In the genomic region with DNA sequence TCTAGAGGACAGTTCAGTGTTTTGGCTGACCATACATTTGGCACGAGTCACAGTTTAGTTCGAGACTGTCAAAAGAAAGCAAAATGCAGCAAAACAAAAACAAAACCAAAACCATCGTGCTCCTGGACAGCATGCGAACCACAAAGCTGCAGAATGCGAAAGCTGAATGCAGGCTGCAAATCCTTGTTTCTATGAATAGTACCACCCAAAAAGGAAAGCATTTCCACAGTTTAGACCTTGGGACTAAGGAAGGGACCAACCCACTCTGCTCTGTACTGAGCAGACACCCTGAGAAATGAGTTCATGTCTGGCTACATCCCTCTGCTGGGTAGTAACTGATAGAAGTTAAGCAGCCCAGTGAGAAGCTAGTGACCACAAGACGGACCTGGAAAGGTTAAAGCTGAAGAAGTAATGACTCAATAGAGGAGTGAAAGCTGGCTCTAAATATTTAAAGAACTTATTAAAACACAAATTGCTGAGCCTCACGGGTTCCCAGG, we compare ENCODE assay signal across 9 cellular contexts. TPM values are rescaled to one million over a fixed set of nuclear protein-coding genes. Genes with fewer than 3 reads are reported as not detected.
A peak's percentile ranks its signal among the peaks of the same experiment; 100 is the strongest.
DNase-seq lines count a peak whose midpoint lies in the region; ATAC-seq and TF ChIP-seq lines count a peak whose summit lies in the region.
"Had no signal": no experiment of that assay in that cellular context is flagged by ENCODE, and none has a peak within 500 bp of the region (broad histone marks: within the 10 kb centered on the region; RNA-seq: fewer than 3 reads in every experiment).

No MANE protein-coding gene starts in this region.

- peak overlapping the region; percentile 48; the same call in 1 of the 2 replicates for H3K27ac ChIP-seq in MM.1S (ENCODE audit: low read length)
- peak overlapping the region; percentile 15 to 97 (median 57) for H3K27ac ChIP-seq in gastroesophageal sphincter
- H3K27ac ChIP-seq: upper lobe of left lung had no signal

- H3K9me3 ChIP-seq in MM.1S (replicated peaks; ENCODE audit: insufficient read depth, low read length), result no peaks in the 10 kb centered on the region
- H3K9me3 ChIP-seq in gastroesophageal sphincter, result no peaks in the 10 kb centered on the region
- H3K9me3 ChIP-seq: upper lobe of left lung had no signal

- H3K4me2 ChIP-seq in MM.1S (ENCODE audit: low read depth, low read length), result peak overlapping the region; percentile 70

- no peak for TF ChIP-seq POLR2A in gastroesophageal sphincter (IDR thresholded peaks at IDR 0.05)

- TF ChIP-seq CTCF in BJ (IDR thresholded peaks at IDR 0.05; ENCODE audit: insufficient read depth, low read depth, low read length) (peak; percentile 6; the same call in 1 of the 2 replicates), MM.1S (IDR thresholded peaks at IDR 0.05; ENCODE audit: low read length) (no peak), gastroesophageal sphincter (IDR thresholded peaks at IDR 0.05) (no peak)

- DNase-seq in BJ (ENCODE audit: low read depth), result no peak
- peak; percentile 84 for DNase-seq in MM.1S
- DNase-seq in Right ventricle myocardium inferior (ENCODE audit: missing footprints), result no peak
- no peak for DNase-seq in NCI-H69 (lab: John Stamatoyannopoulos, UW)
- no peak for DNase-seq in stimulated activated CD8-positive, alpha-beta memory T cell treated with anti-CD3 and anti-CD28 coated beads, Interleukin-4, amount 100 ng/mL, for 48 hours
- DNase-seq: upper lobe of left lung had no signal

- no peaks in the 10 kb centered on the region for H4K20me1 ChIP-seq in MM.1S (ENCODE audit: insufficient read depth, low read length)

- intact Hi-C loops in Right ventricle myocardium inferior (cut with DNase I), result loop anchor here (5.0 kb wide), 1 partner anchor 1209 kb away; no protein-coding TSS in a partner anchor

- peak overlapping the region; percentile 48 for H2AFZ ChIP-seq in MM.1S (ENCODE audit: low read length)

- H3K4me3 ChIP-seq in BJ (ENCODE audit: low read depth, low read length) (no peak overlapping the region), MM.1S (ENCODE audit: low read length) (peak overlapping the region; percentile 53), gastroesophageal sphincter (peak overlapping the region; percentile 13 to 16)
- H3K4me3 ChIP-seq: upper lobe of left lung had no signal

- H3K79me2 ChIP-seq in MM.1S (ENCODE audit: low read length), result no peaks in the 10 kb centered on the region

- peaks cover 21% of the 10 kb centered on the region for H3K4me1 ChIP-seq in MM.1S (ENCODE audit: low read length)
- peaks cover 0 to 53% (median 5%) of the 10 kb centered on the region in 3 donors for H3K4me1 ChIP-seq in gastroesophageal sphincter

- H3K36me3 ChIP-seq in BJ (ENCODE audit: control insufficient read depth, insufficient read depth, low read length), result peaks cover 6% of the 10 kb centered on the region
- H3K36me3 ChIP-seq in MM.1S (replicated peaks; ENCODE audit: insufficient read depth, low read length), result no peaks in the 10 kb centered on the region
- H3K36me3 ChIP-seq in gastroesophageal sphincter, result peaks cover 0 to 15% of the 10 kb centered on the region in 2 donors
- H3K36me3 ChIP-seq: upper lobe of left lung had no signal

- POLR2A ChIA-PET in BJ (lab: Charles Lee), result no interaction called here

- ATAC-seq in GM19455 (IDR thresholded peaks at IDR 0.05; ENCODE audit: unreplicated experiment), result peak; percentile 59
- ATAC-seq in gastroesophageal sphincter, result no peak
- ATAC-seq in Right ventricle myocardium inferior, result no peak
- no peak for ATAC-seq in GM21717 (IDR thresholded peaks at IDR 0.05; ENCODE audit: unreplicated experiment)

- WGBS in gastroesophageal sphincter (ENCODE audit: low coverage in 1 of 2), 2 donors, result 16 to 30% methylated on average over 5 to 7 of the region's 7 CpGs

- H3K9ac ChIP-seq in MM.1S (ENCODE audit: low read length), result peak overlapping the region; percentile 6; the same call in 1 of the 2 replicates

- no peak for TF ChIP-seq EP300 in gastroesophageal sphincter (IDR thresholded peaks at IDR 0.05)

- H3K27me3 ChIP-seq in BJ (ENCODE audit: control insufficient read depth, insufficient read depth, low read length), result no peaks in the 10 kb centered on the region
- no peaks in the 10 kb centered on the region for H3K27me3 ChIP-seq in MM.1S (replicated peaks; ENCODE audit: insufficient read depth, low read length)
- H3K27me3 ChIP-seq in gastroesophageal sphincter, result no peaks in the 10 kb centered on the region

- CTCF ChIA-PET in BJ (lab: Yijun Ruan, JAX), result interaction anchor here (0.7 to 2.9 kb wide), 12 partner anchors 9 to 1142 kb away, joined by 3 to 16 read pairs (median 4); no protein-coding TSS in a partner anchor

- peaks cover 15% of the 10 kb centered on the region for H3F3A ChIP-seq in MM.1S (ENCODE audit: insufficient read depth, low read length)

- no peaks in the 10 kb centered on the region for H3K9me2 ChIP-seq in MM.1S (replicated peaks; ENCODE audit: insufficient read depth, low read length)

RNA-seq across cellular contexts. Expression of gene GCNT4, which starts 3.9 kb away (rescaled TPM):
- polyA plus RNA-seq in BJ (2011; rRNA removed), result 3.7 and 10.1 TPM in 2 replicates
- 5.1 and 6.5 TPM in 2 replicates for polyA minus RNA-seq in BJ (2011; rRNA and poly(A)+ RNA removed)
- total RNA-seq in gastroesophageal sphincter (10 to 100 TPM in 1 of 4 donors, 1 to 10 TPM in 3; 4.0 to 14.3 (median 6.0) TPM), Right ventricle myocardium inferior (0.35 TPM)
